11 cellular contexts compared by ENCODE assay signal in genomic region chr7:38330861-38331709, GRCh38.
DNase-seq lines count a peak whose midpoint lies in the region; ATAC-seq and TF ChIP-seq lines count a peak whose summit lies in the region.
"Had no signal": no experiment of that assay in that cellular context is flagged by ENCODE, and none has a peak within 500 bp of the region (broad histone marks: within the 10 kb centered on the region; RNA-seq: fewer than 3 reads in every experiment).

No MANE protein-coding gene starts in this region.

- H3K4me3 Mint-ChIP-seq in activated naive CD4-positive, alpha-beta T cell treated with anti-CD3 and anti-CD28 coated beads, Interleukin-2, amount 50 U/mL, for 24 hours: peak overlapping the region; percentile 57
- H3K4me3 Mint-ChIP-seq in T-helper 17 cell: no peak overlapping the region

- H3K9me3 ChIP-seq in T-helper 17 cell (ENCODE audit: control insufficient read depth, low read length, poor library complexity, severe bottlenecking): no peaks in the 10 kb centered on the region

- peak; percentile 2 for TF ChIP-seq CTCF in fibroblast of pulmonary artery (IDR thresholded peaks at IDR 0.05; ENCODE audit: low read length, missing control alignments)

- no peaks in the 10 kb centered on the region for H3K36me3 Mint-ChIP-seq in activated naive CD4-positive, alpha-beta T cell treated with anti-CD3 and anti-CD28 coated beads, Interleukin-2, amount 50 U/mL, for 24 hours
- H3K36me3 Mint-ChIP-seq in T-helper 17 cell (ENCODE audit: low read depth): no peaks in the 10 kb centered on the region

- H3K4me1 Mint-ChIP-seq in activated naive CD4-positive, alpha-beta T cell treated with anti-CD3 and anti-CD28 coated beads, Interleukin-2, amount 50 U/mL, for 24 hours: peaks cover 49% of the 10 kb centered on the region
- peaks cover 12% of the 10 kb centered on the region for H3K4me1 Mint-ChIP-seq in T-helper 17 cell

- H3K4me3 ChIP-seq in fibroblast of pulmonary artery (replicated peaks; ENCODE audit: low read depth, low read length): no peak overlapping the region
- H3K4me3 ChIP-seq: SK-N-MC had no signal

- H3K27me3 Mint-ChIP-seq in activated naive CD4-positive, alpha-beta T cell treated with anti-CD3 and anti-CD28 coated beads, Interleukin-2, amount 50 U/mL, for 24 hours: no peaks in the 10 kb centered on the region
- no peaks in the 10 kb centered on the region for H3K27me3 Mint-ChIP-seq in T-helper 17 cell

- no peaks in the 10 kb centered on the region for H3K9me3 Mint-ChIP-seq in activated naive CD4-positive, alpha-beta T cell treated with anti-CD3 and anti-CD28 coated beads, Interleukin-2, amount 50 U/mL, for 24 hours

- no peak for ATAC-seq in T-helper 17 cell
- ATAC-seq in GM21526 (IDR thresholded peaks at IDR 0.05; ENCODE audit: low FRiP score, unreplicated experiment): no peak

- H3K27ac Mint-ChIP-seq in activated naive CD4-positive, alpha-beta T cell treated with anti-CD3 and anti-CD28 coated beads, Interleukin-2, amount 50 U/mL, for 24 hours: peak overlapping the region; percentile 59
- H3K27ac Mint-ChIP-seq in T-helper 17 cell: peak overlapping the region; percentile 62

- no peak for DNase-seq in activated naive CD4-positive, alpha-beta T cell (lab: John Stamatoyannopoulos, UW)
- DNase-seq in T-helper 17 cell (no peak), fibroblast of pulmonary artery (ENCODE audit: low read depth) (no peak), medulla oblongata (ENCODE audit: extremely low spot score) (no peak), SW480 (ENCODE audit: low spot score) (no peak), posterior cingulate gyrus (no peak)
- DNase-seq: Calu3, foreskin melanocyte had no signal

- intact Hi-C loops in posterior cingulate gyrus (cut with DNase I): no loop called here
